ENCODE assay signal across 12 cellular contexts in the genomic region with DNA sequence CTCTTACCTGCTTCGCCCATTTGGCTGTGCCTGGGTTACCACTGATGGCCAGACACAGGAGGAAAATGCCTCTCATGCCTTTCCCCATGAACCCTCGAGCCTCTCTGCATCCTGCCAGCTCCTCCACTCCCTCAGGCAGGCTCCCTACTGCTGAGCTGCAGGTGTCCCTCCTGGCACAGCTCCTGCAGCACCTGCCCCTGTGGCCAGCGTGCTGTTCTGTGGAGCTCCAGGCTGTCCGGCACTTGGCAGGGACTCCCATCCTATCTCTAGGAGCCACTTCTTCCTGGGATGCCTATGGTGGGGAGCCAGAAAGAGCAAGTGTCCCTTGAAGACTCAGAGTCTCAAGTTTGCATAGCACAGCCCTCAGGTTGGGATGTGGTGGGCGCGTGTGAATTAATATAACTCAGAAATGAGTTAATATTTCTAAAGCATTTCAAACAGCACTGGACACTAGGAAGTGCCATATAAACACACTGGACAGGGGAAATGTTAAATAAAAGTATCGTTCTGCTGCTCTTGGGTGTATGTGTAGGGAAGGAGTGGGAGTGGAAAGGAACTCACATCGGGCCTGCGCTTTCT. TPM values are rescaled to one million over a fixed set of nuclear protein-coding genes. Genes with fewer than 3 reads are reported as not detected.
DNase-seq lines count a peak whose midpoint lies in the region; ATAC-seq, FAIRE-seq and TF ChIP-seq lines count a peak whose summit lies in the region.
"Had no signal": no experiment of that assay in that cellular context is flagged by ENCODE, and none has a peak within 500 bp of the region (broad histone marks: within the 10 kb centered on the region; RNA-seq: fewer than 3 reads in every experiment).

No MANE protein-coding gene starts in this region.

- no peak for ATAC-seq in T-helper 17 cell
- ATAC-seq in HG03039 (IDR thresholded peaks at IDR 0.05; ENCODE audit: unreplicated experiment): no peak

- H4K91ac ChIP-seq in mesenchymal stem cell (ENCODE audit: low read length): peak overlapping the region; percentile 59

- H3K36me3 Mint-ChIP-seq in Caco-2 (ENCODE audit: insufficient read depth, unreplicated experiment) (no peaks in the 10 kb centered on the region), T-helper 17 cell (ENCODE audit: low read depth) (peaks cover 15% of the 10 kb centered on the region)
- H3K36me3 Mint-ChIP-seq: CD4-positive, CD25-positive, alpha-beta regulatory T cell had no signal

- no peak for DNase-seq in Caco-2
- DNase-seq in T-helper 17 cell: no peak
- no peak for DNase-seq in mesenchymal stem cell
- no peak for DNase-seq in NCI-H1436 (lab: John Stamatoyannopoulos, UW)
- no peak for DNase-seq in ureter (ENCODE audit: low spot score)
- DNase-seq in frontal cortex (ENCODE audit: low spot score in 2 of 2): no peak
- DNase-seq: CD4-positive, CD25-positive, alpha-beta regulatory T cell had no signal

- H3K27ac Mint-ChIP-seq in Caco-2 (ENCODE audit: unreplicated experiment) (no peak overlapping the region), T-helper 17 cell (no peak overlapping the region)
- H3K27ac Mint-ChIP-seq: CD4-positive, CD25-positive, alpha-beta regulatory T cell had no signal

- no peak overlapping the region for H3K18ac ChIP-seq in mesenchymal stem cell (ENCODE audit: low read depth in 1 of 2, low read length in 2 of 2)

- H3K4me3 ChIP-seq in Caco-2 (ENCODE audit: low read depth, low read length) (no peak overlapping the region), HUES6 (ENCODE audit: low read depth, low read length) (peak overlapping the region; percentile 62), mesenchymal stem cell (ENCODE audit: insufficient read depth in 1 of 2, low read depth in 1 of 2, low read length in 2 of 2) (peak overlapping the region in 1 of 2 experiments; percentile 51)

- H3K9ac ChIP-seq in HUES6 (ENCODE audit: low read length) (no peak overlapping the region), mesenchymal stem cell (ENCODE audit: low read length) (no peak overlapping the region)

- H3K4me1 ChIP-seq in Caco-2 (peaks cover 4% of the 10 kb centered on the region; the same call in 1 of the 2 replicates), HUES6 (ENCODE audit: control insufficient read depth, insufficient read depth, low read length) (peaks cover 16% of the 10 kb centered on the region), mesenchymal stem cell (ENCODE audit: control insufficient read depth, insufficient read depth, low read depth, low read length) (peaks cover 32% of the 10 kb centered on the region)

- H2BK12ac ChIP-seq in mesenchymal stem cell (ENCODE audit: low read length in 2 of 2): peak overlapping the region in 1 of 2 experiments; percentile 32

- H3K14ac ChIP-seq in mesenchymal stem cell (ENCODE audit: low read length in 2 of 2): no peak overlapping the region

- FAIRE-seq in frontal cortex (lab: Jason Lieb, UNC): no peak

- intact Hi-C loops in Caco-2 (cut with micrococcal nuclease; ENCODE audit: unreplicated experiment): loop anchor here (1.0 to 10.0 kb wide), 2 partner anchors 31 to 152 kb away; no protein-coding TSS in a partner anchor

- TF ChIP-seq CTCF in Caco-2 (IDR thresholded peaks at IDR 0.05; ENCODE audit: insufficient read depth in 1 of 2, low read depth in 1 of 2, low read length in 1 of 2, severe bottlenecking in 1 of 2, unreplicated experiment in 1 of 2): no peak

- H3K27me3 Mint-ChIP-seq in Caco-2 (ENCODE audit: insufficient read depth, unreplicated experiment) (peaks cover 27% of the 10 kb centered on the region), T-helper 17 cell (peaks cover 80% of the 10 kb centered on the region)

- H4K8ac ChIP-seq in mesenchymal stem cell (ENCODE audit: low read length): no peak overlapping the region

- H3K4me2 ChIP-seq in mesenchymal stem cell (ENCODE audit: low read length, poor library complexity, severe bottlenecking): peak overlapping the region; percentile 66

- H3K4ac ChIP-seq in mesenchymal stem cell (ENCODE audit: low read depth in 1 of 2, low read length in 2 of 2): no peak overlapping the region

- H3K4me1 Mint-ChIP-seq in Caco-2 (ENCODE audit: low read depth, unreplicated experiment) (peaks cover 6% of the 10 kb centered on the region), T-helper 17 cell (peaks cover 31% of the 10 kb centered on the region)

- POLR2A ChIA-PET in Caco-2 (lab: Charles Lee): no interaction called here

- no peak overlapping the region for H2BK120ac ChIP-seq in mesenchymal stem cell (ENCODE audit: low read depth, low read length)

- no peak overlapping the region for H2BK15ac ChIP-seq in mesenchymal stem cell (ENCODE audit: low read depth, poor library complexity, severe bottlenecking)

- H3K4me3 Mint-ChIP-seq in Caco-2 (ENCODE audit: unreplicated experiment) (peak overlapping the region; percentile 58), T-helper 17 cell (peak overlapping the region; percentile 67)

- H3K27me3 ChIP-seq in Caco-2 (replicated peaks; ENCODE audit: control insufficient read depth, insufficient read depth, low read length) (peaks cover 5% of the 10 kb centered on the region; the same call in 1 of the 2 replicates), HUES6 (ENCODE audit: control insufficient read depth, insufficient read depth, low read length) (peaks cover 100% of the 10 kb centered on the region), mesenchymal stem cell (ENCODE audit: control insufficient read depth in 1 of 2, insufficient read depth in 1 of 2, low read length in 2 of 2) (peaks cover 70 to 71% of the 10 kb centered on the region in 2 experiments)

- BruUV-seq in Caco-2 (replicated peaks; lab: Mats Ljungman, UMichigan): no TSS peak

- H3K36me3 ChIP-seq in Caco-2 (ENCODE audit: control insufficient read depth, insufficient read depth, low read length) (no peaks in the 10 kb centered on the region), HUES6 (ENCODE audit: control insufficient read depth, insufficient read depth, low read length) (no peaks in the 10 kb centered on the region), mesenchymal stem cell (ENCODE audit: control insufficient read depth in 1 of 2, insufficient read depth in 2 of 2, low read depth in 1 of 2, low read length in 2 of 2) (no peaks in the 10 kb centered on the region)

- H3K9me3 Mint-ChIP-seq in Caco-2 (ENCODE audit: unreplicated experiment): no peaks in the 10 kb centered on the region

- no peak overlapping the region for H2BK5ac ChIP-seq in mesenchymal stem cell (ENCODE audit: low read depth, low read length, poor library complexity, severe bottlenecking)

- no peak overlapping the region for H2AK5ac ChIP-seq in mesenchymal stem cell (ENCODE audit: low read length, severe bottlenecking)

- H2AFZ ChIP-seq in mesenchymal stem cell (ENCODE audit: low read depth, low read length): no peak overlapping the region

- H3K9me3 ChIP-seq in Caco-2 (no peaks in the 10 kb centered on the region), HUES6 (ENCODE audit: control insufficient read depth, insufficient read depth, low read depth, low read length) (0 out of 2 replicates have a peak, but pooled peaks cover 2% of the 10 kb centered on the region), T-helper 17 cell (ENCODE audit: control insufficient read depth, low read length, poor library complexity, severe bottlenecking) (no peaks in the 10 kb centered on the region), mesenchymal stem cell (ENCODE audit: control insufficient read depth, low read length) (peaks cover 5% of the 10 kb centered on the region)

- H3K27ac ChIP-seq in HUES6 (ENCODE audit: low read depth, low read length) (no peak overlapping the region), mesenchymal stem cell (ENCODE audit: low read length, poor library complexity, severe bottlenecking) (no peak overlapping the region)
- H3K27ac ChIP-seq: epithelial cell of prostate had no signal

- CTCF ChIA-PET in Caco-2 (lab: Charles Lee): interaction anchor here (1.1 kb wide), 2 partner anchors 13 to 233 kb away, joined by 3 to 6 read pairs; no protein-coding TSS in a partner anchor

- 12% methylated on average over 7 of the region's 9 CpGs for WGBS in mesenchymal stem cell

- no peak overlapping the region for H3K23ac ChIP-seq in mesenchymal stem cell (ENCODE audit: low read length in 2 of 2)

- H3K79me1 ChIP-seq in mesenchymal stem cell (replicated peaks; ENCODE audit: low read length, poor library complexity, severe bottlenecking): no peaks in the 10 kb centered on the region

RNA-seq across cellular contexts. Expression of a gene that starts 2.6 kb away (rescaled TPM):
- not detected in 2 replicates for total RNA-seq in Caco-2 (2022)
- not detected for total RNA-seq in T-helper 17 cell
- polyA plus RNA-seq in mesenchymal stem cell (2013, experiment 1 of 2): 0.03 TPM
- polyA plus RNA-seq in mesenchymal stem cell (2013, experiment 2 of 2): 0.05 TPM
- total RNA-seq in ureter: not detected
- not detected for total RNA-seq in frontal cortex
- total RNA-seq: CD4-positive, CD25-positive, alpha-beta regulatory T cell; myocyte; T-helper 1 cell treated with Interleukin-12 subunit alpha and Interleukin-12 subunit beta and Interleukin-4 antibody, amounts not matched to agents 30 ng/mL and 1 ng/mL, for 36 hours had no signal
- polyA plus RNA-seq: CD4-positive, CD25-positive, alpha-beta regulatory T cell had no signal

RNA-seq across cellular contexts. Expression of a gene that starts 29.6 kb away (rescaled TPM):
- total RNA-seq in Caco-2 (2022): 0.18 and 0.39 TPM in 2 replicates
- total RNA-seq in T-helper 17 cell: 10 to 100 TPM in 1 of 2 donors, under 1 TPM in 1; 0.42 to 17.7 TPM
- 20.5 TPM for polyA plus RNA-seq in mesenchymal stem cell (2013, experiment 1 of 2)
- polyA plus RNA-seq in mesenchymal stem cell (2013, experiment 2 of 2): 20.1 TPM
- 10.0 TPM for total RNA-seq in ureter
- total RNA-seq in frontal cortex: 0.41 TPM
- polyA plus RNA-seq: CD4-positive, CD25-positive, alpha-beta regulatory T cell had no signal
